ENCODE assay signal across 38 cellular contexts in genomic region chr6:113742342-113742741, GRCh38.
"Had no signal": no experiment of that assay in that cellular context is flagged by ENCODE, and none has a peak within 500 bp of the region (broad histone marks: within the 10 kb centered on the region; RNA-seq: fewer than 3 reads in every experiment).

No MANE protein-coding gene starts in this region.

- H3K36me3 Mint-ChIP-seq: activated naive CD8-positive, alpha-beta T cell treated with anti-CD3 and anti-CD28 coated beads for 36 hours; T-cell had no signal

- H3K4me3 ChIP-seq: MG63, Peyer's patch, SJSA1 had no signal

- H3K4me1 Mint-ChIP-seq: activated CD4-positive, alpha-beta memory T cell treated with anti-CD3 and anti-CD28 coated beads, Interleukin-2, amount 10 ng/mL, durations not matched to agents 7 days and 5 days; activated naive CD8-positive, alpha-beta T cell treated with anti-CD3 and anti-CD28 coated beads for 36 hours; activated T-helper 17 cell treated with anti-CD3 and anti-CD28 coated beads, Interleukin-2, amount 50 U/mL, for 72 hours; T-cell; T-helper 17 cell had no signal

- H3K27me3 Mint-ChIP-seq: activated CD4-positive, alpha-beta memory T cell treated with anti-CD3 and anti-CD28 coated beads, Interleukin-2, amount 10 ng/mL, durations not matched to agents 7 days and 5 days; activated naive CD8-positive, alpha-beta T cell treated with anti-CD3 and anti-CD28 coated beads for 36 hours; T-cell had no signal

- ATAC-seq: activated T-cell treated with anti-CD3 and anti-CD28 coated beads, Interleukin-2, amount 50 U/mL, for 72 hours; activated T-helper 17 cell treated with anti-CD3 and anti-CD28 coated beads, Interleukin-2, amount 50 U/mL, for 72 hours; PC-3; T-cell; T-helper 17 cell had no signal

- H3K27ac Mint-ChIP-seq: activated CD4-positive, alpha-beta memory T cell treated with anti-CD3 and anti-CD28 coated beads, Interleukin-2, amount 10 ng/mL, durations not matched to agents 7 days and 5 days; activated naive CD8-positive, alpha-beta T cell treated with anti-CD3 and anti-CD28 coated beads for 36 hours; activated T-cell treated with anti-CD3 and anti-CD28 coated beads, Interleukin-2, amount 50 U/mL, for 72 hours; activated T-helper 17 cell treated with anti-CD3 and anti-CD28 coated beads, Interleukin-2, amount 50 U/mL, for 72 hours; T-cell; T-helper 17 cell had no signal

- DNase-seq: activated CD4-positive, alpha-beta memory T cell treated with anti-CD3 and anti-CD28 coated beads, Interleukin-2, amount 10 ng/mL, durations not matched to agents 7 days and 5 days; activated CD4-positive, alpha-beta T cell treated with anti-CD3 and anti-CD28 coated beads for 1 hour; activated CD4-positive, alpha-beta T cell treated with anti-CD3 and anti-CD28 coated beads for 48 hours; activated CD4-positive, CD25-positive, alpha-beta regulatory T cell; activated effector memory CD4-positive, alpha-beta T cell treated with anti-CD3 and anti-CD28 coated beads, Interleukin-2, amount 50 U/mL, for 16 hours; activated naive CD4-positive, alpha-beta T cell; activated naive CD4-positive, alpha-beta T cell treated with anti-CD3 and anti-CD28 coated beads, Interleukin-2, amount 50 U/mL, for 16 hours; activated naive CD8-positive, alpha-beta T cell treated with anti-CD3 and anti-CD28 coated beads for 36 hours; activated T-cell treated with anti-CD3 and anti-CD28 coated beads, Interleukin-2, amount 50 U/mL, for 1 hour; activated T-cell treated with anti-CD3 and anti-CD28 coated beads, Interleukin-2, amount 50 U/mL, for 72 hours; amniotic stem cell; aorta; caudate nucleus; cerebellar nuclear complex; Kasumi-1; KG1; MG63; NCI-H1048; NCI-H1105 treated with DMSO at 0.1 percent for 48 hours; NCI-H1436; NCI-H1694; NCI-H2029; NCI-H226; NCI-H446 treated with DMSO at 0.1 percent for 48 hours; NCI-H526; NCI-H748 treated with DMSO at 0.1 percent for 48 hours; NK-92 treated with Interleukin-12 subunit alpha and Interleukin-12 subunit beta, amount 100 ng/mL, for 24 hours; PC-3; Peyer's patch; RPMI8226; SHP77 treated with DMSO at 0.1 percent for 48 hours; SK-N-SH; T-cell; T-helper 17 cell; T-helper 9 cell; WERI-Rb-1 had no signal

- H3K9me3 Mint-ChIP-seq: activated CD4-positive, alpha-beta memory T cell treated with anti-CD3 and anti-CD28 coated beads, Interleukin-2, amount 10 ng/mL, durations not matched to agents 7 days and 5 days; activated naive CD8-positive, alpha-beta T cell treated with anti-CD3 and anti-CD28 coated beads for 36 hours; activated T-helper 17 cell treated with anti-CD3 and anti-CD28 coated beads, Interleukin-2, amount 50 U/mL, for 72 hours; T-cell had no signal

- H3K4me3 Mint-ChIP-seq: activated CD4-positive, alpha-beta memory T cell treated with anti-CD3 and anti-CD28 coated beads, Interleukin-2, amount 10 ng/mL, durations not matched to agents 7 days and 5 days; activated naive CD8-positive, alpha-beta T cell treated with anti-CD3 and anti-CD28 coated beads for 36 hours; activated T-cell treated with anti-CD3 and anti-CD28 coated beads, Interleukin-2, amount 50 U/mL, for 72 hours; activated T-helper 17 cell treated with anti-CD3 and anti-CD28 coated beads, Interleukin-2, amount 50 U/mL, for 72 hours; T-cell; T-helper 17 cell had no signal
